ENCODE assay signal across 12 cellular contexts in the genomic region with DNA sequence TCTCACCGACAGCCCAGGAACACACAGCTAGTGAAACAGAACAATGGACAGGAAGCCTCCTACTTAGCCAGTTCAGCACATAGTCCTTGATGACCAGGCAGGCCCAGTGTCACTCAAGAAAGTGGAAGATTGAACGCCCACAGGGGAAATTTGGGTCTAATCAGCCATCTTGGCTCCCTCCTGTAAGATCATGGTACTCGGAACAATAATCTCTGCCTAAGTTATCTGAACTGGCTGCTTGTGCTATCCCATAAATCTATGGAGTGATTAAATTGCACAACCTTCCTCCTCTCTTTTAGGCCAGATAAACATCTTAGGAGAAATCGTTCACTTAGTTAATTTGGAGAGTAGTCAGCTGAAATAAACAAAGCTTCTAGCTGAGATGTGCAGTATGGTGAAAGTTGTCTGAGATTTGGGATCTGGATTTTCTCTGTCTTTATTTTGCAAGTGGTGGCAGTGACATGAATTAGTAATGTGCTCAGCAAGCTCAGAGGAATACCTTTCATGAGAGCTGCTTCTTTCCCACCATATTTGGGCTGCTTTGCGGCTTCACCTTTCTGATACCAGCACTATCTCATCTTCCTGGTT.
DNase-seq lines count a peak whose midpoint lies in the region; ATAC-seq and TF ChIP-seq lines count a peak whose summit lies in the region.
"Had no signal": no experiment of that assay in that cellular context is flagged by ENCODE, and none has a peak within 500 bp of the region (broad histone marks: within the 10 kb centered on the region; RNA-seq: fewer than 3 reads in every experiment).

No MANE protein-coding gene starts in this region.

- no peaks in the 10 kb centered on the region for H3K9me3 Mint-ChIP-seq in activated naive CD4-positive, alpha-beta T cell treated with anti-CD3 and anti-CD28 coated beads for 36 hours
- H3K9me3 Mint-ChIP-seq: natural killer cell had no signal

- H3K36me3 Mint-ChIP-seq in activated naive CD4-positive, alpha-beta T cell treated with anti-CD3 and anti-CD28 coated beads for 36 hours (ENCODE audit: low read depth): no peaks in the 10 kb centered on the region
- H3K36me3 Mint-ChIP-seq: natural killer cell had no signal

- 60 to 64% methylated on average over 5 of the region's 5 CpGs for WGBS in esophagus, 2 donors
- 60% methylated on average over 4 of the region's 5 CpGs for WGBS in right lobe of liver (ENCODE audit: insufficient coverage, low coverage, low lambda C conversion rate, missing lambda C conversion rate)
- 66 to 68% methylated on average over 5 of the region's 5 CpGs for WGBS in sigmoid colon, 2 donors

- no peak overlapping the region for H3K27ac Mint-ChIP-seq in activated naive CD4-positive, alpha-beta T cell treated with anti-CD3 and anti-CD28 coated beads for 36 hours
- H3K27ac Mint-ChIP-seq: natural killer cell had no signal

- no peaks in the 10 kb centered on the region for H3K27me3 Mint-ChIP-seq in activated naive CD4-positive, alpha-beta T cell treated with anti-CD3 and anti-CD28 coated beads for 36 hours (ENCODE audit: low read depth)

- H3K4me1 ChIP-seq in esophagus (ENCODE audit: control insufficient read depth in 2 of 2, insufficient read depth in 2 of 2, low read length in 1 of 2): no peaks in the 10 kb centered on the region
- H3K4me1 ChIP-seq in right lobe of liver: peaks cover 0 to 8% (median 4%) of the 10 kb centered on the region in 4 donors
- H3K4me1 ChIP-seq in sigmoid colon: peaks cover 0 to 23% (median 14%) of the 10 kb centered on the region in 4 donors
- H3K4me1 ChIP-seq: SJSA1 had no signal

- H3K4me3 ChIP-seq in esophagus (ENCODE audit: low read depth in 1 of 2, low read length in 2 of 2): no peak overlapping the region
- no peak overlapping the region for H3K4me3 ChIP-seq in right lobe of liver
- no peak overlapping the region for H3K4me3 ChIP-seq in sigmoid colon
- H3K4me3 ChIP-seq: SJSA1 had no signal

- peak; percentile 27 to 41 (median 36) for ATAC-seq in right lobe of liver
- no peak for ATAC-seq in GM18868 (IDR thresholded peaks at IDR 0.05; ENCODE audit: unreplicated experiment)
- no peak for ATAC-seq in GM19395 (IDR thresholded peaks at IDR 0.05; ENCODE audit: unreplicated experiment)
- ATAC-seq: natural killer cell had no signal

- TF ChIP-seq EP300 in sigmoid colon (IDR thresholded peaks at IDR 0.05): peak; percentile 54 to 67 (median 58)

- TF ChIP-seq CTCF in right lobe of liver (IDR thresholded peaks at IDR 0.05): no peak
- TF ChIP-seq CTCF in sigmoid colon (IDR thresholded peaks at IDR 0.05): no peak

- no peak overlapping the region for H3K4me3 Mint-ChIP-seq in activated naive CD4-positive, alpha-beta T cell treated with anti-CD3 and anti-CD28 coated beads for 36 hours
- H3K4me3 Mint-ChIP-seq: natural killer cell had no signal

- H3K27me3 ChIP-seq in esophagus (ENCODE audit: control insufficient read depth in 1 of 2, insufficient read depth in 2 of 2, low read length in 2 of 2) (no peaks in the 10 kb centered on the region), right lobe of liver (no peaks in the 10 kb centered on the region), sigmoid colon (no peaks in the 10 kb centered on the region)
- H3K27me3 ChIP-seq: SJSA1 had no signal

- peak; percentile 20 for DNase-seq in NCI-H69 (lab: John Stamatoyannopoulos, UW)
- no peak for DNase-seq in right lobe of liver
- no peak for DNase-seq in sigmoid colon
- DNase-seq in activated naive CD4-positive, alpha-beta T cell treated with anti-CD3 and anti-CD28 coated beads for 36 hours: no peak
- no peak for DNase-seq in Ammon's horn (ENCODE audit: low spot score)
- DNase-seq: natural killer cell, NCI-H2029 treated with DMSO at 0.1 percent for 48 hours, WERI-Rb-1 had no signal

- CTCF ChIA-PET in activated naive CD4-positive, alpha-beta T cell treated with anti-CD3 and anti-CD28 coated beads for 36 hours (lab: Charles Lee): interaction anchor here (0.8 kb wide), 1 partner anchor 78 kb away, joined by 3 read pairs; no protein-coding TSS in a partner anchor

- intact Hi-C loops in right lobe of liver (cut with DNase I): no loop called here
- intact Hi-C loops in sigmoid colon (cut with DNase I): loop anchor here (1.0 kb wide), 1 partner anchor 181 kb away; no protein-coding TSS in a partner anchor
- intact Hi-C loops in activated naive CD4-positive, alpha-beta T cell treated with anti-CD3 and anti-CD28 coated beads for 36 hours (cut with micrococcal nuclease): no loop called here

- H3K36me3 ChIP-seq in esophagus (ENCODE audit: control insufficient read depth in 2 of 2, insufficient read depth in 2 of 2, low read length in 1 of 2): no peaks in the 10 kb centered on the region
- no peaks in the 10 kb centered on the region for H3K36me3 ChIP-seq in right lobe of liver
- H3K36me3 ChIP-seq in sigmoid colon: no peaks in the 10 kb centered on the region
- H3K36me3 ChIP-seq: SJSA1, WERI-Rb-1 had no signal

- TF ChIP-seq POLR2A in right lobe of liver (IDR thresholded peaks at IDR 0.05) (no peak), sigmoid colon (IDR thresholded peaks at IDR 0.05) (no peak)

- H3K4me1 Mint-ChIP-seq in activated naive CD4-positive, alpha-beta T cell treated with anti-CD3 and anti-CD28 coated beads for 36 hours (ENCODE audit: low read depth): no peaks in the 10 kb centered on the region
- H3K4me1 Mint-ChIP-seq: natural killer cell had no signal

- peak overlapping the region; percentile 70 to 76 for H3K27ac ChIP-seq in esophagus (ENCODE audit: low read depth in 2 of 2, low read length in 1 of 2)
- peak overlapping the region in 1 of 3 donors; percentile 14 for H3K27ac ChIP-seq in right lobe of liver
- H3K27ac ChIP-seq in sigmoid colon: peak overlapping the region; percentile 65 to 71 (median 70)
- H3K27ac ChIP-seq: SJSA1, WERI-Rb-1 had no signal

- H3K9me3 ChIP-seq in esophagus (ENCODE audit: control insufficient read depth in 2 of 2, insufficient read depth in 1 of 2, low read depth in 1 of 2, low read length in 1 of 2) (no peaks in the 10 kb centered on the region), right lobe of liver (no peaks in the 10 kb centered on the region), sigmoid colon (no peaks in the 10 kb centered on the region)
- H3K9me3 ChIP-seq: SJSA1 had no signal

Comparison
In these comparisons a context has a peak if more than half of its experiments do, and no peak if none do; other contexts are left out.
1. ATAC-seq: peak in right lobe of liver (4 of 4); none in GM18868 (single experiment) and GM19395 (single experiment).